ENCODE assay signal across 9 cellular contexts in the genomic region with DNA sequence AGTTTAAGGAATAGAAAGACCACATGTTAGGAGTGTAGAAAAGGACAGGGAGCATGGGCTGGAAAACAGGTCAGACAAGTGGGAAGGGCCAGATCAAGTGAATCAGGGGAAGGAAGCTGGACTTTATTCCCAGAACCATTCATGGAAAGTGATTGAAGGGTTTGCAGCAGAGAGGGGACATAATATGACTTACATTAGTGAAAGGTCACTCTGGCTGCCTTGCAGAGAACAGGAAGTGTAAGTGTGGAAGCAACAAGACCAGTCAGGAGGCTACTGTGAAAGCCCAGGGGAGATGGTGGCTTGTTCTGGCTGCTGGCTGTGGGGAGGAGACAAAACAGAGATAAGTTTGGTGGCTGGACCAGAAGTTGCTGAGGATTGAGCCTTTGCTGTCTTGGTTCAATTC.
DNase-seq lines count a peak whose midpoint lies in the region; ATAC-seq and TF ChIP-seq lines count a peak whose summit lies in the region.
"Had no signal": no experiment of that assay in that cellular context is flagged by ENCODE, and none has a peak within 500 bp of the region (broad histone marks: within the 10 kb centered on the region; RNA-seq: fewer than 3 reads in every experiment).

No MANE protein-coding gene starts in this region.

- CTCF ChIA-PET in MCF 10A (lab: Yijun Ruan, JAX): interaction anchor here (0.6 to 1.8 kb wide), 4 partner anchors 11 to 185 kb away, joined by 3 to 7 read pairs (median 4); no protein-coding TSS in a partner anchor

- peak overlapping the region; percentile 52 for H2AFZ ChIP-seq in osteoblast (ENCODE audit: low read length)

- H3K36me3 Mint-ChIP-seq in MCF 10A (ENCODE audit: insufficient read depth, unreplicated experiment): peaks cover 3% of the 10 kb centered on the region
- H3K36me3 Mint-ChIP-seq in activated naive CD8-positive, alpha-beta T cell treated with anti-CD3 and anti-CD28 coated beads for 36 hours: peaks cover 34% of the 10 kb centered on the region
- peaks cover 30% of the 10 kb centered on the region for H3K36me3 Mint-ChIP-seq in activated T-cell treated with anti-CD3 and anti-CD28 coated beads, Interleukin-2, amount 50 U/mL, for 4 hours (ENCODE audit: insufficient read depth)

- intact Hi-C loops in MCF 10A (cut with micrococcal nuclease): no loop called here

- DNase-seq in T47D (ENCODE audit: low read depth in 1 of 2, low spot score in 1 of 2) (peak; percentile 56 to 73), MCF 10A (ENCODE audit: unreplicated experiment) (no peak), osteoblast (ENCODE audit: insufficient read length, low spot score, missing footprints) (no peak), H7 (no peak), D341Med (ENCODE audit: low spot score) (no peak)
- DNase-seq in activated naive CD8-positive, alpha-beta T cell treated with anti-CD3 and anti-CD28 coated beads for 36 hours: no peak
- no peak for DNase-seq in activated T-cell treated with anti-CD3 and anti-CD28 coated beads, Interleukin-2, amount 50 U/mL, for 4 hours

- H3K4me1 ChIP-seq in osteoblast (ENCODE audit: insufficient read depth, low read length): peaks cover 22% of the 10 kb centered on the region

- H3K9me3 ChIP-seq in osteoblast (ENCODE audit: low read depth, low read length): no peaks in the 10 kb centered on the region
- H3K9me3 ChIP-seq: neutrophil had no signal

- no TSS peak for BruUV-seq in MCF 10A (replicated peaks; lab: Mats Ljungman, UMichigan)

- H3K79me2 ChIP-seq in osteoblast (ENCODE audit: insufficient read depth, low read length): no peaks in the 10 kb centered on the region

- H3K36me3 ChIP-seq in osteoblast (ENCODE audit: insufficient read depth, low read length) (no peaks in the 10 kb centered on the region), H7 (replicated peaks; ENCODE audit: control insufficient read depth, insufficient read depth, low read length) (no peaks in the 10 kb centered on the region)
- H3K36me3 ChIP-seq: neutrophil had no signal

- in situ Hi-C loops in T47D (cut with HindIII; ENCODE audit: low pct_unique_long_range_greater_than_20kb, low sequenced_read_pairs): no loop called here

- H3K27me3 ChIP-seq in osteoblast (ENCODE audit: insufficient read depth, low read length) (no peaks in the 10 kb centered on the region), H7 (ENCODE audit: control insufficient read depth, insufficient read depth, low read length) (no peaks in the 10 kb centered on the region)
- H3K27me3 ChIP-seq: neutrophil had no signal

- no peak overlapping the region for H3K4me3 Mint-ChIP-seq in MCF 10A (ENCODE audit: unreplicated experiment)
- H3K4me3 Mint-ChIP-seq in activated naive CD8-positive, alpha-beta T cell treated with anti-CD3 and anti-CD28 coated beads for 36 hours: no peak overlapping the region
- H3K4me3 Mint-ChIP-seq in activated T-cell treated with anti-CD3 and anti-CD28 coated beads, Interleukin-2, amount 50 U/mL, for 4 hours: no peak overlapping the region

- TF ChIP-seq CTCF in MCF 10A (IDR thresholded peaks at IDR 0.05; ENCODE audit: unreplicated experiment): no peak
- no peak for TF ChIP-seq CTCF in osteoblast (IDR thresholded peaks at IDR 0.05; ENCODE audit: extremely low read depth, low read depth, low read length)

- H3K27ac ChIP-seq in osteoblast (ENCODE audit: low read depth, low read length): no peak overlapping the region
- H3K27ac ChIP-seq: neutrophil had no signal

- H3K27ac Mint-ChIP-seq in MCF 10A (ENCODE audit: low read depth, unreplicated experiment): no peak overlapping the region
- H3K27ac Mint-ChIP-seq in activated naive CD8-positive, alpha-beta T cell treated with anti-CD3 and anti-CD28 coated beads for 36 hours: peak overlapping the region; percentile 69

- H3K4me3 ChIP-seq in osteoblast (ENCODE audit: insufficient read depth, low read length) (no peak overlapping the region), H7 (ENCODE audit: insufficient read depth, low read depth, low read length) (no peak overlapping the region)

- no peak overlapping the region for H3K4me2 ChIP-seq in osteoblast (ENCODE audit: insufficient read depth, low read length)

- POLR2A ChIA-PET in MCF 10A (lab: Yijun Ruan, JAX): no interaction called here

- H3K4me1 Mint-ChIP-seq in MCF 10A (ENCODE audit: insufficient read depth, unreplicated experiment): peaks cover 17% of the 10 kb centered on the region
- peaks cover 35% of the 10 kb centered on the region for H3K4me1 Mint-ChIP-seq in activated naive CD8-positive, alpha-beta T cell treated with anti-CD3 and anti-CD28 coated beads for 36 hours
- peaks cover 50% of the 10 kb centered on the region for H3K4me1 Mint-ChIP-seq in activated T-cell treated with anti-CD3 and anti-CD28 coated beads, Interleukin-2, amount 50 U/mL, for 4 hours (ENCODE audit: low read depth)

- H3K27me3 Mint-ChIP-seq in MCF 10A (ENCODE audit: insufficient read depth, unreplicated experiment): no peaks in the 10 kb centered on the region
- H3K27me3 Mint-ChIP-seq in activated naive CD8-positive, alpha-beta T cell treated with anti-CD3 and anti-CD28 coated beads for 36 hours: no peaks in the 10 kb centered on the region
- H3K27me3 Mint-ChIP-seq in activated T-cell treated with anti-CD3 and anti-CD28 coated beads, Interleukin-2, amount 50 U/mL, for 4 hours (ENCODE audit: low read depth): no peaks in the 10 kb centered on the region

- no peaks in the 10 kb centered on the region for H4K20me1 ChIP-seq in osteoblast (ENCODE audit: insufficient read depth, low read length)

- peak; percentile 62 for ATAC-seq in HG03139 (IDR thresholded peaks at IDR 0.05; ENCODE audit: unreplicated experiment)
- ATAC-seq in activated T-cell treated with anti-CD3 and anti-CD28 coated beads, Interleukin-2, amount 50 U/mL, for 4 hours: no peak

- H3K9me3 Mint-ChIP-seq in MCF 10A (ENCODE audit: unreplicated experiment): no peaks in the 10 kb centered on the region
- H3K9me3 Mint-ChIP-seq in activated naive CD8-positive, alpha-beta T cell treated with anti-CD3 and anti-CD28 coated beads for 36 hours: peaks cover 12% of the 10 kb centered on the region
- H3K9me3 Mint-ChIP-seq in activated T-cell treated with anti-CD3 and anti-CD28 coated beads, Interleukin-2, amount 50 U/mL, for 4 hours: peaks cover 8% of the 10 kb centered on the region

Comparison
In these comparisons a context has a peak if more than half of its experiments do, and no peak if none do; other contexts are left out.
1. DNase-seq: peak in T47D (2 of 2); none in MCF 10A (single experiment), activated naive CD8-positive, alpha-beta T cell treated with anti-CD3 and anti-CD28 coated beads for 36 hours (single experiment), osteoblast (single experiment), activated T-cell treated with anti-CD3 and anti-CD28 coated beads, Interleukin-2, amount 50 U/mL, for 4 hours (single experiment), H7 (single experiment) and D341Med (single experiment).